In genomic region chr14:101475468-101476257, GRCh38 we compare ENCODE assay signal across 9 cellular contexts.
DNase-seq lines count a peak whose midpoint lies in the region; FAIRE-seq and TF ChIP-seq lines count a peak whose summit lies in the region.
"Had no signal": no experiment of that assay in that cellular context is flagged by ENCODE, and none has a peak within 500 bp of the region (broad histone marks: within the 10 kb centered on the region; RNA-seq: fewer than 3 reads in every experiment).

No MANE protein-coding gene starts in this region.

- peaks cover 0 to 3% (median 0%) of the 10 kb centered on the region in 4 donors for H3K4me1 ChIP-seq in sigmoid colon

- H3K9me3 ChIP-seq in sigmoid colon: no peaks in the 10 kb centered on the region

- no peaks in the 10 kb centered on the region for H3K36me3 ChIP-seq in sigmoid colon

- TF ChIP-seq POLR2A in sigmoid colon (IDR thresholded peaks at IDR 0.05) (no peak), GM12892 (IDR thresholded peaks at IDR 0.05; ENCODE audit: low read depth, low read length) (no peak)

- TF ChIP-seq CTCF in foreskin fibroblast (IDR thresholded peaks at IDR 0.05; ENCODE audit: low read depth, low read length): no peak
- no peak for TF ChIP-seq CTCF in sigmoid colon (IDR thresholded peaks at IDR 0.05)

- peak; percentile 34 for DNase-seq in EL
- peak; percentile 38 for DNase-seq in SIG-M5 (lab: John Stamatoyannopoulos, UW)
- DNase-seq in foreskin fibroblast: peak; percentile 34 to 62
- DNase-seq in sigmoid colon: peak; percentile 72
- DNase-seq in GM12892 (ENCODE audit: insufficient read length): no peak
- DNase-seq in putamen (ENCODE audit: low spot score): no peak
- no peak for DNase-seq in SKM-1 (lab: John Stamatoyannopoulos, UW; ENCODE audit: unreplicated experiment)
- DNase-seq in NCI-H2107 (lab: John Stamatoyannopoulos, UW): no peak

- H3K27ac ChIP-seq in sigmoid colon: peak overlapping the region in 2 of 4 donors; percentile 20 to 33
- H3K27ac ChIP-seq: HL-60 had no signal

- H3K27me3 ChIP-seq in sigmoid colon: peaks cover 0 to 9% (median 0%) of the 10 kb centered on the region in 3 donors

- no peak for FAIRE-seq in GM12892 (lab: Jason Lieb, UNC)

- intact Hi-C loops in sigmoid colon (cut with DNase I): no loop called here

- no peak for TF ChIP-seq EP300 in sigmoid colon (IDR thresholded peaks at IDR 0.05)

- H3K4me3 ChIP-seq in foreskin fibroblast (ENCODE audit: low read depth in 1 of 2, low read length in 2 of 2): no peak overlapping the region
- H3K4me3 ChIP-seq in sigmoid colon: no peak overlapping the region

- 50 to 71% methylated on average over 24 of the region's 24 CpGs for WGBS in sigmoid colon, 2 donors

Comparison
In these comparisons a context has a peak if more than half of its experiments do, and no peak if none do; other contexts are left out.
1. DNase-seq: peak in EL (single experiment), SIG-M5 (single experiment), foreskin fibroblast (2 of 2) and sigmoid colon (single experiment); none in GM12892 (single experiment), putamen (single experiment), SKM-1 (single experiment) and NCI-H2107 (single experiment).